In the genomic region with DNA sequence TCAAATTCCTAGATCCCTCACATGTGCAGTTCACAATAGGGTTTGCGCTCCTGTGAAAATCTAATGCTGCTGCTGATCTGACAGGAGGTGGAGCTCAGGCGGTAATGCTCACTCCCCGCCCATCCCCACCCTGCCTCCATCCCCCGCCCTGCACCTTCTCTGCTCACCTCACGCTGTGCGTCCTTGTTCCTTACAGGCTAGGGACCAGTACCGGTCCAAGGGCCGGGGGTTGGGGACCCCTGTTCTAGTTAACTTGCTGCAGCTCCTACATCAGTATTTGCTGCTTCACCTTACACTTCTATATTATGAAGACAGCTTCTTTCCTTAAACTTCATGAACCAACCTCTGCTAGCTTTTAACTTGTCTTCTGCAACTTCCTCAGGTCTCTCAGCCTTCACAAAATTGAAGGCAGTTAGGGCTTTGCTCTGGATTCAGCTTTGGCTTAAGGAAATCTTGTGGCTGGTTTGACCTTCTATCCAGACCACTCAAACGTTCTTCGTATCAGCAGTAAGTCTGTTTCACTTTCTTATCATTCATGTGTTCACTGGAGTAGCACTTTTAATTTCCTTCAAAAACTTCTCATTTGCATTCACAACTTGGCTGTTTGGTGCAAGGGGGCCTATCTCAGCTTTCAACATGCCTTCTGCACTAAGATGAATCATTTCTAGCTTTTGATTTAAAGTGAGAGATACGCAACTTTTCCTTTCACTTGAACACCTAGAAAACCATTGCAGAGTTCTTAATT, we compare ENCODE assay signal across 7 cellular contexts. TPM values are rescaled to one million over a fixed set of nuclear protein-coding genes. Genes with fewer than 3 reads are reported as not detected.
DNase-seq lines count a peak whose midpoint lies in the region; ATAC-seq and TF ChIP-seq lines count a peak whose summit lies in the region.

No MANE protein-coding gene starts in this region.

- peak overlapping the region; percentile 87 for H3K4me3 Mint-ChIP-seq in MCF 10A (ENCODE audit: unreplicated experiment)

- no peaks in the 10 kb centered on the region for H3K27me3 ChIP-seq in layer of hippocampus (ENCODE audit: control insufficient read depth, insufficient read depth, low read length)

- peaks cover 19% of the 10 kb centered on the region for H3K27me3 Mint-ChIP-seq in MCF 10A (ENCODE audit: insufficient read depth, unreplicated experiment)

- POLR2A ChIA-PET in MCF 10A (lab: Yijun Ruan, JAX) = interaction anchor here (0.6 to 5.9 kb wide), 13 partner anchors 8 to 1629 kb away, joined by 3 to 95 read pairs (median 5); partner anchors contain the start of genes BTAF1 and FGFBP3

- CTCF ChIA-PET in MCF 10A (lab: Yijun Ruan, JAX) = interaction anchor here (0.6 to 2.0 kb wide), 3 partner anchors 21 to 357 kb away, joined by 3 to 11 read pairs (median 3); no protein-coding TSS in a partner anchor

- DNase-seq in T-helper 9 cell = peak; percentile 41
- DNase-seq in MCF 10A (ENCODE audit: unreplicated experiment) = peak; percentile 48
- peak; percentile 37 for DNase-seq in stimulated activated CD4-positive, alpha-beta T cell treated with anti-CD3 and anti-CD28 coated beads, Interleukin-2, amount 100 ng/mL, for 4 hours (ENCODE audit: low read depth)
- DNase-seq in GM19238 (ENCODE audit: insufficient read length, low spot score) = no peak

- peak overlapping the region; percentile 6 for H3K27ac ChIP-seq in layer of hippocampus (ENCODE audit: low read depth, low read length)

- intact Hi-C loops in MCF 10A (cut with micrococcal nuclease) = no loop called here

- H3K9me3 Mint-ChIP-seq in MCF 10A (ENCODE audit: unreplicated experiment) = no peaks in the 10 kb centered on the region

- TF ChIP-seq CTCF in MCF 10A (IDR thresholded peaks at IDR 0.05; ENCODE audit: unreplicated experiment) = no peak

- peaks cover 2% of the 10 kb centered on the region for H3K36me3 Mint-ChIP-seq in MCF 10A (ENCODE audit: insufficient read depth, unreplicated experiment)

- H3K4me1 Mint-ChIP-seq in MCF 10A (ENCODE audit: insufficient read depth, unreplicated experiment) = peaks cover 31% of the 10 kb centered on the region

- ATAC-seq in GM19035 (IDR thresholded peaks at IDR 0.05; ENCODE audit: unreplicated experiment) (peak; percentile 43), HG03196 (IDR thresholded peaks at IDR 0.05; ENCODE audit: unreplicated experiment) (peak; percentile 47)

- no TSS peak for BruUV-seq in MCF 10A (replicated peaks; lab: Mats Ljungman, UMichigan)

- peak overlapping the region; percentile 96 for H3K27ac Mint-ChIP-seq in MCF 10A (ENCODE audit: low read depth, unreplicated experiment)

RNA-seq across cellular contexts. Expression of gene TNKS2, which starts 1.7 kb away (rescaled TPM):
- total RNA-seq in MCF 10A (2022) = 48.3 and 50.3 TPM in 2 replicates
